6 cellular contexts compared by ENCODE assay signal in the genomic region with DNA sequence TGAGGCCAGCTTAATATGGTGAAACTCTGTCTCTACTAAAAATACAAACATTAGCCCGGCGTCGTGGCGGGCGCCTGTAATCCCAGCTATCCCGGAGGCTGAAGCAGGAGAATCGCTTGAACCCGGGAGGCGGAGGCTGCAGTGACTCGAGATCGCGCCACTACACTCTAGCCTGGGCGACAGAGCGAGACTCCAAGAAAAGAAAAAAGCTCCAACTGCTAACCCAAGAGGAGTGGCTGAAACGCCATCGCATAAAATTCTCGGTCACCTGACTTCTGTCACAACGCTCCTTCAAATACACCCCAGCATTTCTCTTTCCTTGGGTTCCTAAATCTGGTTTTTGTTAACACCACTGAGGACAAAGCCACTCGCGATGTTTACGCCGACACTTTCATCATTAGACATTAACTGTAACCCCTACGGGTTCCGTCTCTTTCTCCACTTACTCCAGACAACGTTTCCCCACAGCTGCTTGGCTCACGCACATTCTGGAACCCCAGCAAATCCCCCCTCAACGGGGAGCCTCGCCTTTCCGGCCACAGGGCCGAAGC.
DNase-seq lines count a peak whose midpoint lies in the region; ATAC-seq and TF ChIP-seq lines count a peak whose summit lies in the region.

No MANE protein-coding gene starts in this region.

- H3K9ac ChIP-seq in subcutaneous abdominal adipose tissue (ENCODE audit: low read length in 5 of 5): peak overlapping the region; percentile 94 to 99 (median 97)

- no peak for ATAC-seq in RWPE2 (ENCODE audit: low read depth)
- no peak for ATAC-seq in HG03196 (IDR thresholded peaks at IDR 0.05; ENCODE audit: unreplicated experiment)

- H3K27ac ChIP-seq in RWPE2 (ENCODE audit: poor library complexity, severe bottlenecking) (peak overlapping the region; percentile 78), subcutaneous abdominal adipose tissue (ENCODE audit: low read depth, low read length) (peak overlapping the region; percentile 100)

- peaks cover 13% of the 10 kb centered on the region for H3K4me1 ChIP-seq in RWPE2 (ENCODE audit: insufficient read depth, poor library complexity, severe bottlenecking)
- H3K4me1 ChIP-seq in subcutaneous abdominal adipose tissue (ENCODE audit: control insufficient read depth in 5 of 5, insufficient read depth in 5 of 5, low read length in 5 of 5): peaks cover 4 to 57% (median 49%) of the 10 kb centered on the region in 5 donors

- H3K36me3 ChIP-seq in RWPE2 (ENCODE audit: low read depth) (peaks cover 53% of the 10 kb centered on the region), subcutaneous abdominal adipose tissue (ENCODE audit: control insufficient read depth in 5 of 5, insufficient read depth in 5 of 5, low read length in 5 of 5) (peaks cover 9 to 19% (median 13%) of the 10 kb centered on the region in 5 donors)

- DNase-seq in stimulated activated CD4-positive, alpha-beta T cell treated with anti-CD3 and anti-CD28 coated beads, Interleukin-4, amount 100 ng/mL, for 1 hour: peak; percentile 22
- DNase-seq in stimulated activated CD4-positive, alpha-beta T cell treated with anti-CD3 and anti-CD28 coated beads, Interleukin-12 subunit alpha, Interleukin-12 subunit beta, amount 100 ng/mL, for 4 hours: no peak
- no peak for DNase-seq in RWPE2 (ENCODE audit: low spot score)
- peak; percentile 37 for DNase-seq in glomerular visceral epithelial cell (ENCODE audit: extremely low spot score)

- no peak for TF ChIP-seq CTCF in RWPE2 (IDR thresholded peaks at IDR 0.05; ENCODE audit: poor library complexity, severe bottlenecking)

- H3K9me3 ChIP-seq in RWPE2 (ENCODE audit: severe bottlenecking) (no peaks in the 10 kb centered on the region), subcutaneous abdominal adipose tissue (ENCODE audit: control insufficient read depth in 5 of 5, low read length in 5 of 5) (no peaks in the 10 kb centered on the region)

- H3K4me3 ChIP-seq in RWPE2 (ENCODE audit: severe bottlenecking) (peak overlapping the region; percentile 98), subcutaneous abdominal adipose tissue (ENCODE audit: low read depth in 1 of 5, low read length in 5 of 5) (peak overlapping the region; percentile 83 to 98 (median 86))

- no peaks in the 10 kb centered on the region for H3K27me3 ChIP-seq in RWPE2 (ENCODE audit: insufficient read depth, poor library complexity, severe bottlenecking)
- no peaks in the 10 kb centered on the region for H3K27me3 ChIP-seq in subcutaneous abdominal adipose tissue (ENCODE audit: control insufficient read depth in 5 of 5, insufficient read depth in 4 of 5, low read length in 5 of 5)

Comparison
In these comparisons a context has a peak if more than half of its experiments do, and no peak if none do; other contexts are left out.
1. DNase-seq: peak in stimulated activated CD4-positive, alpha-beta T cell treated with anti-CD3 and anti-CD28 coated beads, Interleukin-4, amount 100 ng/mL, for 1 hour (single experiment) and glomerular visceral epithelial cell (single experiment); none in stimulated activated CD4-positive, alpha-beta T cell treated with anti-CD3 and anti-CD28 coated beads, Interleukin-12 subunit alpha, Interleukin-12 subunit beta, amount 100 ng/mL, for 4 hours (single experiment) and RWPE2 (single experiment).